Comparison of ENCODE assay signal across 1 cellular context in the genomic region with DNA sequence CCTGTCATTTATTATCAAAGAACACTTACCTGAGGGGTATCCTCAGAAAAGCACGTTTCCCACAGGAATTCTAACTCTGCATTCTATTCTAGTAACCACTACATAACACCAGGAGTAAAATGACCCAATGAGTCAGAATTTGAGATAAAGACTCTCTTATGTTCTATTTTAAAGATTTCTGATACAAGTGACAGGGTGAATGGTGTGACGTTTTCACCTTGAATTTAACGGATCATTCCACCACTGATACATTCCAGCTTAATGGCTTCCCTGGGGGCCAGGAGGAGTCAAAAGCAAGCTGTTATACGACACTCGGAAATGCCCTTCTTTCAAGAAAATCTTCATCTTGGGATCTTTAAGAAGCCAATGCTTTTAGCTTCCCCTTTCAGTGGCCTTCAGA.
TF ChIP-seq lines count a peak whose summit lies in the region.

No MANE protein-coding gene starts in this region.

TF ChIP-seq in HepG2, 621 proteins besides CTCF, POLR2A, EP300 and RAD21:
- TF ChIP-seq, protein P1, sequence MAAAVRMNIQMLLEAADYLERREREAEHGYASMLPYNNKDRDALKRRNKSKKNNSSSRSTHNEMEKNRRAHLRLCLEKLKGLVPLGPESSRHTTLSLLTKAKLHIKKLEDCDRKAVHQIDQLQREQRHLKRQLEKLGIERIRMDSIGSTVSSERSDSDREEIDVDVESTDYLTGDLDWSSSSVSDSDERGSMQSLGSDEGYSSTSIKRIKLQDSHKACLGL (CRISPR knock-in tag; IDR thresholded peaks at IDR 0.05): no peak
- no peak for TF ChIP-seq SNAPC2 (CRISPR knock-in tag; IDR thresholded peaks at IDR 0.05)
- TF ChIP-seq ZNF652 (CRISPR knock-in tag; IDR thresholded peaks at IDR 0.05; ENCODE audit: borderline replicate concordance, low read depth): no peak
- no peak for TF ChIP-seq SMC3 (IDR thresholded peaks at IDR 0.05; ENCODE audit: low read length)
- no peak for TF ChIP-seq SIN3A (IDR thresholded peaks at IDR 0.05; ENCODE audit: borderline replicate concordance, low read depth, low read length)
- TF ChIP-seq, protein P2, sequence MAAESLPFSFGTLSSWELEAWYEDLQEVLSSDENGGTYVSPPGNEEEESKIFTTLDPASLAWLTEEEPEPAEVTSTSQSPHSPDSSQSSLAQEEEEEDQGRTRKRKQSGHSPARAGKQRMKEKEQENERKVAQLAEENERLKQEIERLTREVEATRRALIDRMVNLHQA (CRISPR knock-in tag; IDR thresholded peaks at IDR 0.05): no peak
- TF ChIP-seq ZNF790 (CRISPR knock-in tag; IDR thresholded peaks at IDR 0.05; ENCODE audit: borderline replicate concordance): no peak
- TF ChIP-seq ZNF24 (IDR thresholded peaks at IDR 0.05): no peak
- TF ChIP-seq, protein P3, sequence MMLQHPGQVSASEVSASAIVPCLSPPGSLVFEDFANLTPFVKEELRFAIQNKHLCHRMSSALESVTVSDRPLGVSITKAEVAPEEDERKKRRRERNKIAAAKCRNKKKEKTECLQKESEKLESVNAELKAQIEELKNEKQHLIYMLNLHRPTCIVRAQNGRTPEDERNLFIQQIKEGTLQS (CRISPR knock-in tag; IDR thresholded peaks at IDR 0.05): no peak
- TF ChIP-seq ARID2 (CRISPR knock-in tag; IDR thresholded peaks at IDR 0.05; ENCODE audit: borderline replicate concordance): no peak
- no peak for TF ChIP-seq ZNF839 (CRISPR knock-in tag; IDR thresholded peaks at IDR 0.05; ENCODE audit: borderline replicate concordance)
- no peak for TF ChIP-seq NFIC (IDR thresholded peaks at IDR 0.05; ENCODE audit: low read length)
- no peak for TF ChIP-seq ZNF557 (CRISPR knock-in tag; IDR thresholded peaks at IDR 0.05)
TF ChIP-seq in HepG2: peak in this region for 0.
